ENCODE assay signal across 25 cellular contexts in the genomic region with DNA sequence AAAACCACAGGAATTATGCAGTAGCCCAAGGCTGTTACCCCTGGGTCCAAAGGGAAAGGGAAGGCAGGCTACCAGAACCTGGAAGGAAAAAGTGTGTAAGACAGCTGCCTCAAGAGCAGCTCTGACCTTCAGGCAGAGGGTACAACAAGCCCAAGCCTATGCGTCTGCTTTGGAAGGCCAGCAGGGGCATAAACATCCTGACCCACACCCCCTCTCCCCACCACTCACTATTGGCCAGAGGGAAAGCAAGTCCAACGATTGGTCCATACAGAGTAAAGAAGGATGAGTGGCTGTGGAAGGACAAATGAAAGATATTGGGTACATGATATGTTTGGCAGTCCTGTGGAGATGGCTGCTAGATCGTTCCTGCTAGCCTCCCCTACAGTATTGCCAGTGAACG.
DNase-seq lines count a peak whose midpoint lies in the region; ATAC-seq, FAIRE-seq and TF ChIP-seq lines count a peak whose summit lies in the region.
"Had no signal": no experiment of that assay in that cellular context is flagged by ENCODE, and none has a peak within 500 bp of the region (broad histone marks: within the 10 kb centered on the region; RNA-seq: fewer than 3 reads in every experiment).

No MANE protein-coding gene starts in this region.

- H3K18ac ChIP-seq in H1 (ENCODE audit: extremely low read depth, low read length): no peak overlapping the region
- H3K18ac ChIP-seq in mesendoderm (ENCODE audit: low read length): no peak overlapping the region

- no peak overlapping the region for H3K23ac ChIP-seq in H1 (ENCODE audit: insufficient read length)
- H3K23ac ChIP-seq in mesendoderm (ENCODE audit: low read length): no peak overlapping the region

- no peak overlapping the region for H4K5ac ChIP-seq in H1 (ENCODE audit: insufficient read length, low read depth, low read length)
- no peak overlapping the region for H4K5ac ChIP-seq in mesendoderm (ENCODE audit: low read length)

- CTCF ChIA-PET in A549 (lab: Yijun Ruan, JAX) (interaction anchor here (1.6 kb wide), 1 partner anchor 164 kb away, joined by 5 read pairs; no protein-coding TSS in a partner anchor), HCT116 (lab: Charles Lee) (no interaction called here), H1 (lab: Charles Lee; ENCODE audit: partially characterized antibody) (interaction anchor here (0.8 to 1.3 kb wide), 3 partner anchors 23 to 331 kb away, joined by 3 read pairs; no protein-coding TSS in a partner anchor)

- no peak overlapping the region for H2BK120ac ChIP-seq in H1 (replicated peaks; ENCODE audit: low read depth, low read length)
- no peak overlapping the region for H2BK120ac ChIP-seq in mesendoderm (ENCODE audit: low read depth, low read length)

- H2AFZ ChIP-seq in HCT116 (ENCODE audit: low read depth, low read length, poor library complexity, severe bottlenecking) (no peak overlapping the region), H1 (ENCODE audit: low read length) (0 out of 2 replicates have a peak overlapping the region, but pooled peaks have one; percentile 6)
- H2AFZ ChIP-seq: GM23248 had no signal

- intact Hi-C loops in HCT116 (cut with micrococcal nuclease): no loop called here

- no peak overlapping the region for H3K14ac ChIP-seq in H1 (ENCODE audit: insufficient read length)

- ATAC-seq in A549 (peak; percentile 22 to 42; a peak in 3 of 6 replicates), HCT116 (peak; percentile 22; the same call in 1 of the 2 replicates), HG02981 (IDR thresholded peaks at IDR 0.05; ENCODE audit: unreplicated experiment) (no peak)

- H3K79me1 ChIP-seq in H1 (ENCODE audit: low read depth, low read length): no peaks in the 10 kb centered on the region
- H3K79me1 ChIP-seq in mesendoderm (ENCODE audit: low read length): no peaks in the 10 kb centered on the region

- no peak for TF ChIP-seq RAD21 in A549 (conservative IDR thresholded peaks at IDR 0.05 in 1 of 2, IDR thresholded peaks at IDR 0.05 in 1 of 2)
- TF ChIP-seq RAD21 in HCT116 (IDR thresholded peaks at IDR 0.05; ENCODE audit: low read depth): no peak
- TF ChIP-seq RAD21 in H1 (IDR thresholded peaks at IDR 0.05 in 1 of 2, conservative IDR thresholded peaks at IDR 0.05 in 1 of 2; ENCODE audit: low read depth in 2 of 2, low read length in 2 of 2): no peak

- H4K8ac ChIP-seq in H1 (ENCODE audit: extremely low read depth, insufficient read depth, low read length): no peak overlapping the region
- no peak overlapping the region for H4K8ac ChIP-seq in mesendoderm (ENCODE audit: low read depth, low read length)

- H2BK5ac ChIP-seq in H1 (ENCODE audit: low read depth, low read length) (no peak overlapping the region), mesendoderm (ENCODE audit: low read length) (no peak overlapping the region)

- H3K9me3 ChIP-seq in A549 (no peaks in the 10 kb centered on the region), HCT116 (ENCODE audit: control insufficient read depth in 1 of 2, insufficient read depth in 1 of 2, low read depth in 1 of 2, low read length in 2 of 2) (no peaks in the 10 kb centered on the region), H1 (ENCODE audit: insufficient read depth in 2 of 2, low read depth in 1 of 2, low read length in 1 of 2) (no peaks in the 10 kb centered on the region)
- H3K9me3 ChIP-seq: BE2C; BLaER1 treated with 17β-estradiol and CSF1 and Interleukin-3, amounts not matched to agents 10 nM and 100 nM had no signal

- TF ChIP-seq POLR2A in A549 (IDR thresholded peaks at IDR 0.05; ENCODE audit: low read length): no peak
- no peak for TF ChIP-seq POLR2A in HCT116 (IDR thresholded peaks at IDR 0.05; ENCODE audit: borderline replicate concordance, extremely low read depth, insufficient read depth, insufficient read length)
- TF ChIP-seq POLR2A in H1 (IDR thresholded peaks at IDR 0.05; ENCODE audit: control extremely low read depth in 1 of 2, low read depth in 2 of 2, low read length in 2 of 2): no peak

- H2BK20ac ChIP-seq in H1 (ENCODE audit: low read length): no peak overlapping the region

- no peak overlapping the region for H4K91ac ChIP-seq in H1 (replicated peaks; ENCODE audit: insufficient read length, low read length)

- no peak overlapping the region for H2AK5ac ChIP-seq in H1 (ENCODE audit: low read depth, low read length)
- no peak overlapping the region for H2AK5ac ChIP-seq in mesendoderm (ENCODE audit: low read length)

- WGBS in A549 (ENCODE audit: missing lambda C conversion rate): 14% methylated on average over 4 of the region's 4 CpGs
- 88% methylated on average over 4 of the region's 4 CpGs; no CpG with 5 or more reads in 1 of the 2 experiments for WGBS in H1 (ENCODE audit: extremely low coverage in 1 of 2, insufficient coverage in 1 of 2, insufficient read length in 1 of 2, insufficient replicate concordance in 2 of 2, low coverage in 1 of 2, low lambda C conversion rate in 2 of 2, missing lambda C conversion rate in 1 of 2), 2 experiments
- no CpG with 5 or more reads among the region's 4 CpGs for WGBS in mesendoderm (ENCODE audit: extremely low coverage, insufficient coverage, low lambda C conversion rate)

- peaks cover 51% of the 10 kb centered on the region for H3K27me3 ChIP-seq in HCT116 (ENCODE audit: insufficient read depth, low read length)
- no peaks in the 10 kb centered on the region for H3K27me3 ChIP-seq in H1 (replicated peaks in 1 of 4; ENCODE audit: control insufficient read depth in 3 of 4, extremely low read depth in 1 of 4, insufficient read depth in 3 of 4, low read length in 3 of 4)
- no peaks in the 10 kb centered on the region for H3K27me3 ChIP-seq in mesendoderm (ENCODE audit: insufficient read depth, low read length, poor library complexity)
- H3K27me3 ChIP-seq: BE2C; BLaER1 treated with 17β-estradiol and CSF1 and Interleukin-3, amounts not matched to agents 10 nM and 100 nM had no signal

- RAD21 ChIA-PET in HCT116 (lab: Charles Lee; ENCODE audit: low non-redundant PET in 1 of 2, low total read pairs in 2 of 2, uncharacterized antibody in 2 of 2, unreplicated experiment in 2 of 2): no interaction called here

- H3K4me3 ChIP-seq in A549 (no peak overlapping the region), HCT116 (replicated peaks in 1 of 2; ENCODE audit: low read depth in 1 of 2, low read length in 2 of 2) (no peak overlapping the region), H1 (ENCODE audit: extremely low read depth in 1 of 4, insufficient read depth in 2 of 4, low read depth in 3 of 4, low read length in 4 of 4) (no peak overlapping the region), mesendoderm (ENCODE audit: low read length) (no peak overlapping the region)
- H3K4me3 ChIP-seq: BLaER1 treated with 17β-estradiol and CSF1 and Interleukin-3, amounts not matched to agents 10 nM and 100 nM; GM23248 had no signal

- H3K27ac ChIP-seq in A549 (no peak overlapping the region), HCT116 (ENCODE audit: low read depth, low read length) (no peak overlapping the region), H1 (ENCODE audit: low read depth, low read length) (no peak overlapping the region), mesendoderm (ENCODE audit: low read depth, low read length) (no peak overlapping the region)
- H3K27ac ChIP-seq: 22Rv1; BLaER1 treated with 17β-estradiol and CSF1 and Interleukin-3, amounts not matched to agents 10 nM and 100 nM; GM23248 had no signal

- H4K20me1 ChIP-seq in HCT116 (ENCODE audit: insufficient read depth) (no peaks in the 10 kb centered on the region), H1 (replicated peaks in 1 of 2; ENCODE audit: control insufficient read depth in 1 of 2, insufficient read depth in 2 of 2, low read length in 2 of 2) (no peaks in the 10 kb centered on the region)
- H4K20me1 ChIP-seq: BLaER1 treated with 17β-estradiol and CSF1 and Interleukin-3, amounts not matched to agents 10 nM and 100 nM had no signal

- H3K4me1 ChIP-seq in A549: no peaks in the 10 kb centered on the region
- H3K4me1 ChIP-seq in HCT116 (ENCODE audit: control insufficient read depth in 1 of 2, insufficient read depth in 2 of 2, low read length in 2 of 2): no peaks in the 10 kb centered on the region
- no peaks in the 10 kb centered on the region for H3K4me1 ChIP-seq in H1 (replicated peaks in 1 of 4; ENCODE audit: control insufficient read depth in 3 of 4, insufficient read depth in 4 of 4, low read length in 3 of 4)
- H3K4me1 ChIP-seq in mesendoderm (ENCODE audit: control insufficient read depth, low read depth, low read length): no peaks in the 10 kb centered on the region
- H3K4me1 ChIP-seq: BLaER1 treated with 17β-estradiol and CSF1 and Interleukin-3, amounts not matched to agents 10 nM and 100 nM had no signal

- H3K9me2 ChIP-seq in HCT116 (ENCODE audit: insufficient read depth): no peaks in the 10 kb centered on the region

- H3K9ac ChIP-seq in HCT116 (ENCODE audit: low read length) (no peak overlapping the region), H1 (replicated peaks in 1 of 4; ENCODE audit: extremely low read depth in 1 of 4, low read depth in 3 of 4, low read length in 3 of 4) (no peak overlapping the region), mesendoderm (ENCODE audit: low read length) (no peak overlapping the region)
- H3K9ac ChIP-seq: BLaER1 treated with 17β-estradiol and CSF1 and Interleukin-3, amounts not matched to agents 10 nM and 100 nM; GM23248 had no signal

- DNase-seq in A549 (ENCODE audit: low read depth in 1 of 2, low spot score in 1 of 2) (no peak), HCT116 (ENCODE audit: low read depth, low spot score) (no peak), H1 (ENCODE audit: low read depth in 1 of 2, low spot score in 2 of 2) (no peak), mesendoderm (peak; percentile 13), NCI-H69 (lab: John Stamatoyannopoulos, UW) (no peak), NCI-H187 (lab: John Stamatoyannopoulos, UW) (no peak)
- DNase-seq: ACHN; AML-193; BE2C; CD4-positive, alpha-beta T cell; CD8-positive, alpha-beta memory T cell; DMS 273 treated with DMSO at 0.1 percent for 48 hours; DMS79; GF-D8; GM23248; HCEC 1CT had no signal

- H3K4ac ChIP-seq in H1 (replicated peaks; ENCODE audit: insufficient read length, low read depth, low read length): no peak overlapping the region
- no peak overlapping the region for H3K4ac ChIP-seq in mesendoderm (ENCODE audit: low read depth, low read length)

- no peak overlapping the region for H2BK15ac ChIP-seq in H1 (ENCODE audit: low read length)
- H2BK15ac ChIP-seq in mesendoderm (replicated peaks; ENCODE audit: low read depth): no peak overlapping the region

- POLR2A ChIA-PET in A549 (lab: Yijun Ruan, JAX): no interaction called here
- POLR2A ChIA-PET in HCT116 (lab: Charles Lee): no interaction called here
- POLR2A ChIA-PET in H1 (lab: Charles Lee; ENCODE audit: partially characterized antibody): no interaction called here

- H3K36me3 ChIP-seq in HCT116 (ENCODE audit: control insufficient read depth in 1 of 2, insufficient read depth in 2 of 2, low read length in 2 of 2): no peaks in the 10 kb centered on the region
- no peaks in the 10 kb centered on the region for H3K36me3 ChIP-seq in H1 (ENCODE audit: control insufficient read depth in 2 of 4, insufficient read depth in 4 of 4, low read length in 3 of 4)
- H3K36me3 ChIP-seq in mesendoderm (ENCODE audit: control insufficient read depth, insufficient read depth, low read length): no peaks in the 10 kb centered on the region
- H3K36me3 ChIP-seq: BE2C; BLaER1 treated with 17β-estradiol and CSF1 and Interleukin-3, amounts not matched to agents 10 nM and 100 nM had no signal

- H3K79me2 ChIP-seq in HCT116 (ENCODE audit: insufficient read depth, low read length): no peaks in the 10 kb centered on the region
- H3K79me2 ChIP-seq in H1 (ENCODE audit: control insufficient read depth in 1 of 2, insufficient read depth in 2 of 2, low read length in 2 of 2): no peaks in the 10 kb centered on the region
- no peaks in the 10 kb centered on the region for H3K79me2 ChIP-seq in mesendoderm (ENCODE audit: control insufficient read depth, insufficient read depth, low read length)

- H3K23me2 ChIP-seq in H1 (ENCODE audit: low read depth, low read length): no peaks in the 10 kb centered on the region; the same call in 1 of the 2 replicates

- H3K56ac ChIP-seq in H1 (replicated peaks; ENCODE audit: insufficient read length, low read depth, low read length): no peak overlapping the region
- H3K56ac ChIP-seq in mesendoderm (ENCODE audit: low read length): no peak overlapping the region

- H2BK12ac ChIP-seq in H1 (ENCODE audit: low read depth, low read length): no peak overlapping the region

- FAIRE-seq in A549 (lab: Jason Lieb, UNC) (no peak), H1 (lab: Jason Lieb, UNC) (no peak)
- FAIRE-seq: A204.1, D721Med, GM12891, GM18507, GM19239, H54 had no signal

- TF ChIP-seq EP300 in A549 (IDR thresholded peaks at IDR 0.05): no peak
- TF ChIP-seq EP300 in H1 (IDR thresholded peaks at IDR 0.05; ENCODE audit: borderline replicate concordance in 1 of 2, low read depth in 2 of 2, low read length in 2 of 2): no peak

- BruUV-seq in HCT116 (replicated peaks; lab: Mats Ljungman, UMichigan): no TSS peak

- H3K4me2 ChIP-seq in A549: no peak overlapping the region
- no peak overlapping the region for H3K4me2 ChIP-seq in HCT116 (ENCODE audit: low read length)
- no peak overlapping the region for H3K4me2 ChIP-seq in H1 (ENCODE audit: insufficient read depth in 1 of 2, low read depth in 2 of 2, low read length in 2 of 2)
- no peak overlapping the region for H3K4me2 ChIP-seq in mesendoderm (ENCODE audit: low read length)
- H3K4me2 ChIP-seq: BLaER1 treated with 17β-estradiol and CSF1 and Interleukin-3, amounts not matched to agents 10 nM and 100 nM had no signal

- TF ChIP-seq CTCF in A549 (IDR thresholded peaks at IDR 0.05) (no peak), HCT116 (IDR thresholded peaks at IDR 0.05 in 2 of 3, conservative IDR thresholded peaks at IDR 0.05 in 1 of 3; ENCODE audit: borderline replicate concordance in 1 of 3, insufficient read depth in 1 of 3, low read depth in 2 of 3, low read length in 2 of 3) (no peak), H1 (IDR thresholded peaks at IDR 0.05; ENCODE audit: control extremely low read depth in 1 of 3, insufficient read depth in 1 of 3, low read depth in 1 of 3, low read length in 3 of 3) (no peak)
